Comparison of ENCODE assay signal across 18 cellular contexts in the genomic region with DNA sequence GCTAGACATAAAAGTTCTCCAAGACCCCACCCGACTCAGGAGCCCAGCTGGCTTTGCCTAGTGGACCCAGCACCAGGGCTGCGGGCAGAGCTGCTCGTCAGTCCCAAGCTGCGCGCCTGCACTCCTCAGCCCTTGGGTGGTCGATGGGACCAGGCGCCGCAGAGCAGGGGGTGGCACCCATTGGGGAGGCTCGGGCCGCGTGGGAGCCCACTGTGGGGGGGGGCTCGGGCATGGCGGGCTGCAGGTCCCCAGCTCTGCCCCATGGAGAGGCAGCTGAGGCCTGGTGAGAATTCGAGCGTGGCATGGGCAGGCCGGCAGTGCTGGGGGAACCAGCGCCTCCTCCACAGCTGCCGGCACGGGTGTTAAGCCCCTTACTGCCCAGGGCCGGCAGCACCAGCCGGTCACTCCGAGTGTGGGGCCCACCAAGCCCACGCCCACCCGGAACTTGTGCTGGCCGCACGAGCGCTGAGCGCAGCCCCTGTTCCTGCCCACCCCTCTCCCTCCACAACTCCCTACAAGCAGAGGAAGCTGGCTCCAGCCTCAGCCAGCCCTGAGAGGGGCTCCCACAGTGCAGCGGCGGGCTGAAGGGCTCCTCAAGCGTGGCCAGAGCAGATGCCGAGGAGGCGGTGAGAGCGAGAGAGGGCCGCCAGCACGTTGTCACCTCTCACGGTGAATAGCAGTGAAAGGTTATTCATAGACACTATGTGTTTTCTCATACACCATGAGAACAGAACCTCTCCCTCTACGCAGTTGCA. TPM values are rescaled to one million over a fixed set of nuclear protein-coding genes. Genes with fewer than 3 reads are reported as not detected.
DNase-seq lines count a peak whose midpoint lies in the region; ATAC-seq and TF ChIP-seq lines count a peak whose summit lies in the region.
"Had no signal": no experiment of that assay in that cellular context is flagged by ENCODE, and none has a peak within 500 bp of the region (broad histone marks: within the 10 kb centered on the region; RNA-seq: fewer than 3 reads in every experiment).

No MANE protein-coding gene starts in this region.

- H3K27ac Mint-ChIP-seq in effector memory CD8-positive, alpha-beta T cell = peak overlapping the region in 1 of 2 donors; percentile 11
- H3K27ac Mint-ChIP-seq in activated T-helper 17 cell treated with anti-CD3 and anti-CD28 coated beads, Interleukin-2, amount 50 U/mL, for 72 hours = no peak overlapping the region
- H3K27ac Mint-ChIP-seq: CD4-positive, alpha-beta T cell had no signal

- peaks cover 30 to 39% of the 10 kb centered on the region in 2 donors for H3K4me1 Mint-ChIP-seq in effector memory CD8-positive, alpha-beta T cell (ENCODE audit: low read depth in 2 of 2)
- H3K4me1 Mint-ChIP-seq in activated T-helper 17 cell treated with anti-CD3 and anti-CD28 coated beads, Interleukin-2, amount 50 U/mL, for 72 hours = peaks cover 37% of the 10 kb centered on the region

- DNase-seq in activated gamma-delta T cell (lab: John Stamatoyannopoulos, UW) (peak; percentile 16), activated gamma-delta T cell treated with Interleukin-2 at 50 U/mL for 16 hours (no peak)
- no peak for DNase-seq in effector memory CD8-positive, alpha-beta T cell
- DNase-seq: 8988T; Calu3; CD4-positive, alpha-beta T cell; COR-L47; DMS53; DMS79 treated with DMSO at 0.1 percent for 48 hours; GF-D8; GOT3 had no signal

- CTCF ChIA-PET in HEK293 (lab: Yijun Ruan, JAX) = interaction anchor here (2.8 kb wide), 1 partner anchor 10 kb away, joined by 9 read pairs; no protein-coding TSS in a partner anchor

- TF ChIP-seq CTCF in HEK293 (tag by site-specific recombination; IDR thresholded peaks at IDR 0.05) (no peak), neutrophil (IDR thresholded peaks at IDR 0.05) (no peak)

- H3K4me3 ChIP-seq in HEK293 (ENCODE audit: low read depth, low read length) (no peak overlapping the region), neutrophil (ENCODE audit: low read depth in 1 of 2, low read length in 1 of 2) (no peak overlapping the region)
- H3K4me3 ChIP-seq: A549, HAP-1 had no signal

- H3K27ac ChIP-seq in HEK293 (ENCODE audit: extremely low read depth, low read depth, low read length) (no peak overlapping the region), neutrophil (peak overlapping the region; percentile 88)
- H3K27ac ChIP-seq: A549, C4-2B had no signal

- no peak for ATAC-seq in GM21529 (IDR thresholded peaks at IDR 0.05; ENCODE audit: unreplicated experiment)
- ATAC-seq in effector memory CD8-positive, alpha-beta T cell (replicated peaks) = no peak
- no peak for ATAC-seq in activated T-helper 17 cell treated with anti-CD3 and anti-CD28 coated beads, Interleukin-2, amount 50 U/mL, for 72 hours (replicated peaks)
- ATAC-seq: A549 had no signal

- H3K4me3 Mint-ChIP-seq in effector memory CD8-positive, alpha-beta T cell = no peak overlapping the region
- no peak overlapping the region for H3K4me3 Mint-ChIP-seq in activated T-helper 17 cell treated with anti-CD3 and anti-CD28 coated beads, Interleukin-2, amount 50 U/mL, for 72 hours
- H3K4me3 Mint-ChIP-seq: CD4-positive, alpha-beta T cell had no signal

- no peaks in the 10 kb centered on the region for H3K27me3 Mint-ChIP-seq in effector memory CD8-positive, alpha-beta T cell
- H3K27me3 Mint-ChIP-seq in activated T-helper 17 cell treated with anti-CD3 and anti-CD28 coated beads, Interleukin-2, amount 50 U/mL, for 72 hours = no peaks in the 10 kb centered on the region
- H3K27me3 Mint-ChIP-seq: CD4-positive, alpha-beta T cell had no signal

- H3K36me3 Mint-ChIP-seq in effector memory CD8-positive, alpha-beta T cell (ENCODE audit: insufficient read depth) = no peaks in the 10 kb centered on the region
- H3K36me3 Mint-ChIP-seq in activated T-helper 17 cell treated with anti-CD3 and anti-CD28 coated beads, Interleukin-2, amount 50 U/mL, for 72 hours (ENCODE audit: low read depth) = peaks cover 39% of the 10 kb centered on the region

- no peaks in the 10 kb centered on the region for H3K27me3 ChIP-seq in neutrophil

- POLR2A ChIA-PET in HEK293 (lab: Yijun Ruan, JAX) = interaction anchor here (0.6 kb wide), 1 partner anchor 19 kb away, joined by 4 read pairs; no protein-coding TSS in a partner anchor

- no peaks in the 10 kb centered on the region for H3K9me3 Mint-ChIP-seq in effector memory CD8-positive, alpha-beta T cell
- no peaks in the 10 kb centered on the region for H3K9me3 Mint-ChIP-seq in activated T-helper 17 cell treated with anti-CD3 and anti-CD28 coated beads, Interleukin-2, amount 50 U/mL, for 72 hours
- H3K9me3 Mint-ChIP-seq: CD4-positive, alpha-beta T cell had no signal

- H3K9me3 ChIP-seq in HEK293 (ENCODE audit: control insufficient read depth, insufficient read depth, low read depth, low read length) = no peaks in the 10 kb centered on the region
- no peaks in the 10 kb centered on the region for H3K9me3 ChIP-seq in neutrophil
- H3K9me3 ChIP-seq: A549, HAP-1 had no signal

- peaks cover 0 to 7% of the 10 kb centered on the region in 2 experiments; a peak in 1 of 3 replicates for H3K36me3 ChIP-seq in HEK293 (ENCODE audit: control insufficient read depth in 2 of 2, insufficient read depth in 1 of 2, low read length in 2 of 2)
- H3K36me3 ChIP-seq in neutrophil = no peaks in the 10 kb centered on the region
- H3K36me3 ChIP-seq: HAP-1 had no signal

- H3K4me1 ChIP-seq in HEK293 (ENCODE audit: control insufficient read depth, insufficient read depth, low read length) (no peaks in the 10 kb centered on the region), neutrophil (ENCODE audit: control insufficient read depth in 1 of 2, insufficient read depth in 1 of 2, low read depth in 1 of 2, low read length in 1 of 2) (peaks cover 44 to 48% of the 10 kb centered on the region in 2 experiments)
- H3K4me1 ChIP-seq: A549, HAP-1 had no signal

TF ChIP-seq in HEK293, 187 proteins besides CTCF, POLR2A, EP300 and RAD21:
- TF ChIP-seq ZNF416 (tag by site-specific recombination; IDR thresholded peaks at IDR 0.05) = no peak
- no peak for TF ChIP-seq ZBTB1 (tag by site-specific recombination; IDR thresholded peaks at IDR 0.05)
- TF ChIP-seq ZNF202 (tag by site-specific recombination; IDR thresholded peaks at IDR 0.05; ENCODE audit: borderline replicate concordance) = 0 out of 2 replicates have a peak, but pooled peaks have one; percentile 42
- no peak for TF ChIP-seq SP2 (tag by site-specific recombination; IDR thresholded peaks at IDR 0.05)
- no peak for TF ChIP-seq ZNF670 (tag by site-specific recombination; IDR thresholded peaks at IDR 0.05; ENCODE audit: low read depth)

RNA-seq across cellular contexts. Expression of gene RAPGEF6, which starts 54.9 kb away (rescaled TPM):
- total RNA-seq in activated T-helper 17 cell treated with anti-CD3 and anti-CD28 coated beads, Interleukin-2, amount 50 U/mL, for 72 hours = 10 to 100 TPM; 50.6 to 57.6 TPM
